Comparison of ENCODE assay signal across 19 cellular contexts in the genomic region with DNA sequence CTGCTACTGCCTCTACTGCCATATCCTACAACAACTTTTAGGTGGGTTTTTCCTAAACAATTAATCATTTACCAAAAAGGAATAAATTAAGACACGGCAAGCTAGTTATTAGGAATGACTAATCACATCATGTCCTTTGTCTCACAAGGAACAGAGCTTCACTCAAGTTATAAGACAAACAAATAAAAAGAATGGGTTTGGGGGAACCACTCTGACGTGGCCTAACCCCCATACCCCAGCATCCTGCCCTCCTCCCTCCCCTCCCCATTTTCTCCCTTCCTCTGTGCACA. TPM values are rescaled to one million over a fixed set of nuclear protein-coding genes. Genes with fewer than 3 reads are reported as not detected.
DNase-seq lines count a peak whose midpoint lies in the region; ATAC-seq, FAIRE-seq and TF ChIP-seq lines count a peak whose summit lies in the region.
"Had no signal": no experiment of that assay in that cellular context is flagged by ENCODE, and none has a peak within 500 bp of the region (broad histone marks: within the 10 kb centered on the region; RNA-seq: fewer than 3 reads in every experiment).

No MANE protein-coding gene starts in this region.

- DNase-seq in astrocyte (ENCODE audit: low read depth) (no peak), trophoblast cell (no peak), EL (no peak)
- no peak for DNase-seq in effector memory CD4-positive, alpha-beta T cell
- DNase-seq: activated CD4-positive, alpha-beta T cell treated with anti-CD3 and anti-CD28 coated beads for 1 hour; COR-L47; NCI-H1930; NCI-H510A; retina; SHP77 treated with DMSO at 0.1 percent for 48 hours; stimulated activated naive B cell treated with anti-CD40 and anti-IgM and Interleukin-4, amounts not matched to agents 10 μg/mL and 1 μg/mL and 100 μg/mL, for 72 hours had no signal

- ATAC-seq in GM19463 (IDR thresholded peaks at IDR 0.05; ENCODE audit: unreplicated experiment) (peak; percentile 15), GM19035 (IDR thresholded peaks at IDR 0.05; ENCODE audit: unreplicated experiment) (no peak), HG02798 (IDR thresholded peaks at IDR 0.05; ENCODE audit: poor library complexity, unreplicated experiment) (no peak)
- ATAC-seq: stimulated activated naive B cell treated with anti-CD40 and anti-IgM and Interleukin-4, amounts not matched to agents 10 μg/mL and 1 μg/mL and 100 μg/mL, for 72 hours had no signal

- peak overlapping the region; percentile 59 for H2BK5ac ChIP-seq in trophoblast cell (ENCODE audit: low read depth, low read length, poor library complexity)

- H3K27me3 ChIP-seq in astrocyte (ENCODE audit: insufficient read depth, low read length) (no peaks in the 10 kb centered on the region), layer of hippocampus (ENCODE audit: control insufficient read depth, insufficient read depth, low read length) (no peaks in the 10 kb centered on the region), trophoblast cell (ENCODE audit: insufficient read depth, low read length) (no peaks in the 10 kb centered on the region)
- H3K27me3 ChIP-seq in effector memory CD4-positive, alpha-beta T cell (replicated peaks; ENCODE audit: control insufficient read depth, insufficient read depth, low read length, poor library complexity, severe bottlenecking), result no peaks in the 10 kb centered on the region

- TF ChIP-seq CTCF in astrocyte (IDR thresholded peaks at IDR 0.05; ENCODE audit: insufficient read depth, low read depth, low read length), result no peak

- no peak overlapping the region for H3K18ac ChIP-seq in trophoblast cell (ENCODE audit: low read length)

- H3K4me3 Mint-ChIP-seq in astrocyte (ENCODE audit: unreplicated experiment), result peak overlapping the region; percentile 45
- H3K4me3 Mint-ChIP-seq: central memory CD8-positive, alpha-beta T cell; natural killer cell treated with Interleukin-12 subunit alpha and Interleukin-12 subunit beta and Interleukin-15 and Interleukin-18, amount 100 ng/mL, for 72 hours; stimulated activated naive B cell treated with anti-CD40 and anti-IgM and Interleukin-4, amounts not matched to agents 10 μg/mL and 1 μg/mL and 100 μg/mL, for 72 hours had no signal

- H3K9ac ChIP-seq in astrocyte (ENCODE audit: low read length) (no peak overlapping the region), trophoblast cell (ENCODE audit: low read length) (no peak overlapping the region)

- peak overlapping the region; percentile 51 for H4K8ac ChIP-seq in trophoblast cell (ENCODE audit: low read depth, low read length)

- H2BK12ac ChIP-seq in trophoblast cell (ENCODE audit: low read length), result peak overlapping the region; percentile 42

- no peak for FAIRE-seq in astrocyte (lab: Jason Lieb, UNC)
- FAIRE-seq: urothelium cell line had no signal

- H3K23ac ChIP-seq in trophoblast cell (ENCODE audit: low read length), result no peak overlapping the region

- no peak overlapping the region for H3K14ac ChIP-seq in trophoblast cell (ENCODE audit: low read length)

- H3K36me3 ChIP-seq in astrocyte (ENCODE audit: insufficient read depth, low read length), result no peaks in the 10 kb centered on the region
- H3K36me3 ChIP-seq in trophoblast cell (ENCODE audit: control insufficient read depth in 1 of 2, insufficient read depth in 2 of 2, low read length in 2 of 2), result no peaks in the 10 kb centered on the region
- H3K36me3 ChIP-seq in effector memory CD4-positive, alpha-beta T cell (ENCODE audit: control insufficient read depth, insufficient read depth, low read length), result no peaks in the 10 kb centered on the region

- peak overlapping the region; percentile 64 for H3K4ac ChIP-seq in trophoblast cell (ENCODE audit: low read depth, low read length)

- H2AFZ ChIP-seq in astrocyte (ENCODE audit: low read depth, low read length) (no peak overlapping the region), trophoblast cell (ENCODE audit: insufficient read depth, low read length, poor library complexity) (no peak overlapping the region)

- peaks cover 5% of the 10 kb centered on the region for H3K79me2 ChIP-seq in astrocyte (ENCODE audit: insufficient read depth, low read length)
- peaks cover 2% of the 10 kb centered on the region for H3K79me2 ChIP-seq in trophoblast cell (ENCODE audit: control insufficient read depth, insufficient read depth, low read length, poor library complexity)

- no peaks in the 10 kb centered on the region for H3K9me3 Mint-ChIP-seq in astrocyte (ENCODE audit: unreplicated experiment)
- H3K9me3 Mint-ChIP-seq: activated T-helper 2 cell treated with anti-CD3 and anti-CD28 coated beads, Interferon-gamma antibody, Interleukin-2, Interleukin-4, amounts not matched to agents 10 μg/mL and 5 μg/mL and 100 μg/mL, durations not matched to agents 14 hours and 24 hours and 36 hours; central memory CD8-positive, alpha-beta T cell; natural killer cell treated with Interleukin-12 subunit alpha and Interleukin-12 subunit beta and Interleukin-15 and Interleukin-18, amount 100 ng/mL, for 72 hours; stimulated activated naive B cell treated with anti-CD40 and anti-IgM and Interleukin-4, amounts not matched to agents 10 μg/mL and 1 μg/mL and 100 μg/mL, for 72 hours had no signal

- H3K4me2 ChIP-seq in astrocyte (ENCODE audit: low read length), result peak overlapping the region; percentile 49
- no peak overlapping the region for H3K4me2 ChIP-seq in trophoblast cell (ENCODE audit: low read length)

- H2AK5ac ChIP-seq in trophoblast cell (ENCODE audit: low read length), result peak overlapping the region; percentile 94

- peak overlapping the region; percentile 52 for H2BK120ac ChIP-seq in trophoblast cell (ENCODE audit: insufficient read depth, low read length, poor library complexity)

- H3K4me1 ChIP-seq in astrocyte (ENCODE audit: insufficient read depth, low read length), result peaks cover 32% of the 10 kb centered on the region
- peaks cover 5 to 7% of the 10 kb centered on the region in 2 experiments for H3K4me1 ChIP-seq in trophoblast cell (ENCODE audit: control insufficient read depth in 1 of 2, insufficient read depth in 2 of 2, low read length in 2 of 2)
- H3K4me1 ChIP-seq in effector memory CD4-positive, alpha-beta T cell (ENCODE audit: control insufficient read depth, insufficient read depth, low read length, poor library complexity, severe bottlenecking), result no peaks in the 10 kb centered on the region

- H3K79me1 ChIP-seq in trophoblast cell (ENCODE audit: low read length), result peaks cover 11% of the 10 kb centered on the region

- no peak overlapping the region for H4K12ac ChIP-seq in trophoblast cell (ENCODE audit: low read depth, low read length)

- no CpG with 5 or more reads among the region's 2 CpGs for WGBS in trophoblast cell (ENCODE audit: extremely low coverage, insufficient coverage, insufficient read length)

- H4K91ac ChIP-seq in trophoblast cell (ENCODE audit: low read depth, low read length), result peak overlapping the region; percentile 45

- peaks cover 58% of the 10 kb centered on the region for H3K4me1 Mint-ChIP-seq in astrocyte (ENCODE audit: low read depth, unreplicated experiment)
- H3K4me1 Mint-ChIP-seq: central memory CD8-positive, alpha-beta T cell had no signal

- no peak overlapping the region for H3K4me3 ChIP-seq in astrocyte (ENCODE audit: insufficient read depth, low read depth, low read length)
- no peak overlapping the region for H3K4me3 ChIP-seq in trophoblast cell (ENCODE audit: low read depth, low read length)
- H3K4me3 ChIP-seq in effector memory CD4-positive, alpha-beta T cell (ENCODE audit: insufficient read depth, low read depth, low read length, poor library complexity, severe bottlenecking), result no peak overlapping the region

- peak overlapping the region; percentile 97 for H3K27ac Mint-ChIP-seq in astrocyte (ENCODE audit: unreplicated experiment)
- H3K27ac Mint-ChIP-seq: activated T-helper 2 cell treated with anti-CD3 and anti-CD28 coated beads, Interferon-gamma antibody, Interleukin-2, Interleukin-4, amounts not matched to agents 10 μg/mL and 5 μg/mL and 100 μg/mL, durations not matched to agents 14 hours and 24 hours and 36 hours; natural killer cell treated with Interleukin-12 subunit alpha and Interleukin-12 subunit beta and Interleukin-15 and Interleukin-18, amount 100 ng/mL, for 72 hours; stimulated activated naive B cell treated with anti-CD40 and anti-IgM and Interleukin-4, amounts not matched to agents 10 μg/mL and 1 μg/mL and 100 μg/mL, for 72 hours had no signal

- H3K27me3 Mint-ChIP-seq in astrocyte (ENCODE audit: low read depth, unreplicated experiment), result no peaks in the 10 kb centered on the region
- H3K27me3 Mint-ChIP-seq: stimulated activated naive B cell treated with anti-CD40 and anti-IgM and Interleukin-4, amounts not matched to agents 10 μg/mL and 1 μg/mL and 100 μg/mL, for 72 hours had no signal

- no peaks in the 10 kb centered on the region for H3K36me3 Mint-ChIP-seq in astrocyte (ENCODE audit: low read depth, unreplicated experiment)
- H3K36me3 Mint-ChIP-seq: natural killer cell treated with Interleukin-12 subunit alpha and Interleukin-12 subunit beta and Interleukin-15 and Interleukin-18, amount 100 ng/mL, for 72 hours; stimulated activated naive B cell treated with anti-CD40 and anti-IgM and Interleukin-4, amounts not matched to agents 10 μg/mL and 1 μg/mL and 100 μg/mL, for 72 hours had no signal

- H4K20me1 ChIP-seq in astrocyte (ENCODE audit: insufficient read depth, low read length), result peaks cover 5% of the 10 kb centered on the region

- no peaks in the 10 kb centered on the region for H3K9me3 ChIP-seq in astrocyte (ENCODE audit: insufficient read depth, low read depth, low read length)
- H3K9me3 ChIP-seq in trophoblast cell (ENCODE audit: insufficient read depth, low read depth, low read length), result no peaks in the 10 kb centered on the region
- no peaks in the 10 kb centered on the region for H3K9me3 ChIP-seq in effector memory CD4-positive, alpha-beta T cell (ENCODE audit: control insufficient read depth, low read length)

- no peak overlapping the region for H3K27ac ChIP-seq in astrocyte (ENCODE audit: low read depth, low read length)
- peak overlapping the region; percentile 71 for H3K27ac ChIP-seq in layer of hippocampus (ENCODE audit: low read depth, low read length)
- H3K27ac ChIP-seq in trophoblast cell (ENCODE audit: low read depth, low read length), result peak overlapping the region; percentile 85
- H3K27ac ChIP-seq in effector memory CD4-positive, alpha-beta T cell (ENCODE audit: insufficient read depth, low read length, poor library complexity, severe bottlenecking), result no peak overlapping the region

RNA-seq across cellular contexts. Expression of gene DOCK4, which starts 43.2 kb away (rescaled TPM):
- 31.4 and 32.2 TPM in 2 replicates for total RNA-seq in astrocyte
- 19.9 and 21.5 TPM in 2 replicates for polyA plus RNA-seq in trophoblast cell (2013)

RNA-seq across cellular contexts. Expression of gene ZNF277, which starts 43.5 kb away (rescaled TPM):
- total RNA-seq in astrocyte, result 22.9 and 23.0 TPM in 2 replicates
- polyA plus RNA-seq in trophoblast cell (2013), result 48.3 and 54.2 TPM in 2 replicates

Comparison
In these comparisons a context has a peak if more than half of its experiments do, and no peak if none do; other contexts are left out.
1. H3K27ac ChIP-seq: peak in layer of hippocampus (single experiment) and trophoblast cell (single experiment); none in astrocyte (single experiment) and effector memory CD4-positive, alpha-beta T cell (single experiment).